In genomic region chr17:60352071-60352470, GRCh38 we compare ENCODE assay signal across 35 cellular contexts.
"Had no signal": no experiment of that assay in that cellular context is flagged by ENCODE, and none has a peak within 500 bp of the region (broad histone marks: within the 10 kb centered on the region; RNA-seq: fewer than 3 reads in every experiment).

No MANE protein-coding gene starts in this region.

- H2AFZ ChIP-seq: hepatocyte had no signal

- H3K36me3 Mint-ChIP-seq: activated CD4-positive, alpha-beta memory T cell treated with anti-CD3 and anti-CD28 coated beads for 36 hours had no signal

- H3K27me3 ChIP-seq: brain microvascular endothelial cell, dorsolateral prefrontal cortex, esophagus squamous epithelium, gastroesophageal sphincter, heart right ventricle, hepatocyte had no signal

- H3K4me2 ChIP-seq: hepatocyte had no signal

- ATAC-seq: activated CD4-positive, alpha-beta T cell treated with anti-CD3 and anti-CD28 coated beads for 36 hours; activated CD8-positive, alpha-beta memory T cell treated with anti-CD3 and anti-CD28 coated beads, Interleukin-2, amount 10 ng/mL, durations not matched to agents 7 days and 5 days; activated CD8-positive, alpha-beta T cell treated with anti-CD3 and anti-CD28 coated beads, Interleukin-2, amount 10 ng/mL, durations not matched to agents 7 days and 5 days; activated naive CD4-positive, alpha-beta T cell treated with anti-CD3 and anti-CD28 coated beads, Interleukin-2, amount 50 U/mL, for 72 hours; activated T-cell treated with anti-CD3 and anti-CD28 coated beads, Interleukin-2, amount 50 U/mL, for 72 hours; gastroesophageal sphincter; heart right ventricle had no signal

- H3K9me3 ChIP-seq: esophagus squamous epithelium, gastroesophageal sphincter had no signal

- H3K27me3 Mint-ChIP-seq: activated CD4-positive, alpha-beta memory T cell treated with anti-CD3 and anti-CD28 coated beads for 36 hours; activated CD4-positive, alpha-beta T cell treated with anti-CD3 and anti-CD28 coated beads for 36 hours; activated CD4-positive, alpha-beta T cell treated with anti-CD3 and anti-CD28 coated beads, Interleukin-2, amount 10 ng/mL, durations not matched to agents 24 days and 14 days; activated CD8-positive, alpha-beta memory T cell treated with anti-CD3 and anti-CD28 coated beads, Interleukin-2, amount 10 ng/mL, durations not matched to agents 7 days and 5 days; activated naive CD4-positive, alpha-beta T cell treated with anti-CD3 and anti-CD28 coated beads, Interleukin-2, amount 10 ng/mL, durations not matched to agents 7 days and 5 days; activated naive CD8-positive, alpha-beta T cell treated with anti-CD3 and anti-CD28 coated beads, Interleukin-2, amount 10 ng/mL, durations not matched to agents 7 days and 5 days; activated T-cell treated with anti-CD3 and anti-CD28 coated beads, Interleukin-2, amount 50 U/mL, for 24 hours; central memory CD8-positive, alpha-beta T cell; dendritic cell treated with granulocyte-macrophage colony-stimulating factor and Interleukin-4, amounts not matched to agents 40 ng/mL and 50 ng/mL, for 4 days had no signal

- DNase-seq: activated CD4-positive, alpha-beta memory T cell treated with anti-CD3 and anti-CD28 coated beads for 36 hours; activated CD4-positive, alpha-beta T cell treated with anti-CD3 and anti-CD28 coated beads for 36 hours; activated CD4-positive, alpha-beta T cell treated with anti-CD3 and anti-CD28 coated beads, Interleukin-2, amount 10 ng/mL, durations not matched to agents 24 days and 14 days; activated CD4-positive, CD25-positive, alpha-beta regulatory T cell; activated CD4-positive, CD25-positive, alpha-beta regulatory T cell treated with anti-CD3 and anti-CD28 coated beads, Interleukin-2, amount 50 U/mL, for 72 hours; activated CD8-positive, alpha-beta memory T cell treated with anti-CD3 and anti-CD28 coated beads, Interleukin-2, amount 10 ng/mL, durations not matched to agents 7 days and 5 days; activated CD8-positive, alpha-beta memory T cell treated with anti-CD3 and anti-CD28 coated beads, Interleukin-2, amount 50 U/mL, for 48 hours; activated CD8-positive, alpha-beta T cell treated with anti-CD3 and anti-CD28 coated beads, Interleukin-2, amount 10 ng/mL, durations not matched to agents 7 days and 5 days; activated gamma-delta T cell; activated naive CD4-positive, alpha-beta T cell; activated naive CD4-positive, alpha-beta T cell treated with anti-CD3 and anti-CD28 coated beads, Interleukin-2, amount 10 ng/mL, durations not matched to agents 7 days and 5 days; activated naive CD8-positive, alpha-beta T cell treated with anti-CD3 and anti-CD28 coated beads, Interleukin-2, amount 10 ng/mL, durations not matched to agents 7 days and 5 days; activated T-cell treated with anti-CD3 and anti-CD28 coated beads for 4 hours; activated T-cell treated with anti-CD3 and anti-CD28 coated beads, Interleukin-2, amount 50 U/mL, for 24 hours; activated T-cell treated with anti-CD3 and anti-CD28 coated beads, Interleukin-2, amount 50 U/mL, for 72 hours; anterior cingulate cortex; brain microvascular endothelial cell; dorsolateral prefrontal cortex; effector memory CD4-positive, alpha-beta T cell; endodermal cell; esophagus squamous epithelium; foreskin melanocyte; heart right ventricle; T1000 had no signal

- H3K4me3 ChIP-seq: coronary artery, dorsolateral prefrontal cortex, esophagus squamous epithelium, gastroesophageal sphincter, heart right ventricle, hepatocyte had no signal

- H3K27ac Mint-ChIP-seq: activated CD4-positive, alpha-beta memory T cell treated with anti-CD3 and anti-CD28 coated beads for 36 hours; activated CD4-positive, alpha-beta T cell treated with anti-CD3 and anti-CD28 coated beads for 36 hours; activated CD4-positive, alpha-beta T cell treated with anti-CD3 and anti-CD28 coated beads, Interleukin-2, amount 10 ng/mL, durations not matched to agents 24 days and 14 days; activated CD8-positive, alpha-beta memory T cell treated with anti-CD3 and anti-CD28 coated beads, Interleukin-2, amount 10 ng/mL, durations not matched to agents 7 days and 5 days; activated CD8-positive, alpha-beta T cell treated with anti-CD3 and anti-CD28 coated beads, Interleukin-2, amount 10 ng/mL, durations not matched to agents 7 days and 5 days; activated naive CD4-positive, alpha-beta T cell treated with anti-CD3 and anti-CD28 coated beads, Interleukin-2, amount 10 ng/mL, durations not matched to agents 7 days and 5 days; activated naive CD4-positive, alpha-beta T cell treated with anti-CD3 and anti-CD28 coated beads, Interleukin-2, amount 50 U/mL, for 72 hours; activated naive CD8-positive, alpha-beta T cell treated with anti-CD3 and anti-CD28 coated beads, Interleukin-2, amount 10 ng/mL, durations not matched to agents 7 days and 5 days; activated T-cell treated with anti-CD3 and anti-CD28 coated beads, Interleukin-2, amount 50 U/mL, for 24 hours; activated T-cell treated with anti-CD3 and anti-CD28 coated beads, Interleukin-2, amount 50 U/mL, for 72 hours; dendritic cell treated with granulocyte-macrophage colony-stimulating factor and Interleukin-4, amounts not matched to agents 40 ng/mL and 50 ng/mL, for 4 days; endodermal cell; T-helper 1 cell treated with Interleukin-12 subunit alpha and Interleukin-12 subunit beta and Interleukin-4 antibody, amounts not matched to agents 30 μg/mL and 1 μg/mL, for 36 hours; T-helper 2 cell treated with Interferon-gamma antibody and Interleukin-4, amounts not matched to agents 5 μg/mL and 100 μg/mL, for 36 hours had no signal

- H3K4me3 Mint-ChIP-seq: activated CD4-positive, alpha-beta memory T cell treated with anti-CD3 and anti-CD28 coated beads for 36 hours; activated CD4-positive, alpha-beta T cell treated with anti-CD3 and anti-CD28 coated beads for 36 hours; activated CD4-positive, alpha-beta T cell treated with anti-CD3 and anti-CD28 coated beads, Interleukin-2, amount 10 ng/mL, durations not matched to agents 24 days and 14 days; activated CD8-positive, alpha-beta memory T cell treated with anti-CD3 and anti-CD28 coated beads, Interleukin-2, amount 10 ng/mL, durations not matched to agents 7 days and 5 days; activated CD8-positive, alpha-beta T cell treated with anti-CD3 and anti-CD28 coated beads, Interleukin-2, amount 10 ng/mL, durations not matched to agents 7 days and 5 days; activated naive CD4-positive, alpha-beta T cell treated with anti-CD3 and anti-CD28 coated beads, Interleukin-2, amount 10 ng/mL, durations not matched to agents 7 days and 5 days; activated naive CD8-positive, alpha-beta T cell treated with anti-CD3 and anti-CD28 coated beads, Interleukin-2, amount 10 ng/mL, durations not matched to agents 7 days and 5 days; activated T-cell treated with anti-CD3 and anti-CD28 coated beads, Interleukin-2, amount 50 U/mL, for 24 hours; activated T-cell treated with anti-CD3 and anti-CD28 coated beads, Interleukin-2, amount 50 U/mL, for 72 hours; central memory CD8-positive, alpha-beta T cell; dendritic cell treated with granulocyte-macrophage colony-stimulating factor and Interleukin-4, amounts not matched to agents 40 ng/mL and 50 ng/mL, for 4 days; endodermal cell; T-helper 1 cell treated with Interleukin-12 subunit alpha and Interleukin-12 subunit beta and Interleukin-4 antibody, amounts not matched to agents 30 μg/mL and 1 μg/mL, for 36 hours; T-helper 2 cell treated with Interferon-gamma antibody and Interleukin-4, amounts not matched to agents 5 μg/mL and 100 μg/mL, for 36 hours had no signal

- H3K9me3 Mint-ChIP-seq: activated CD4-positive, alpha-beta memory T cell treated with anti-CD3 and anti-CD28 coated beads for 36 hours; activated CD4-positive, alpha-beta T cell treated with anti-CD3 and anti-CD28 coated beads, Interleukin-2, amount 10 ng/mL, durations not matched to agents 24 days and 14 days; activated naive CD4-positive, alpha-beta T cell treated with anti-CD3 and anti-CD28 coated beads, Interleukin-2, amount 10 ng/mL, durations not matched to agents 7 days and 5 days; activated naive CD8-positive, alpha-beta T cell treated with anti-CD3 and anti-CD28 coated beads, Interleukin-2, amount 10 ng/mL, durations not matched to agents 7 days and 5 days; activated T-cell treated with anti-CD3 and anti-CD28 coated beads, Interleukin-2, amount 50 U/mL, for 24 hours; central memory CD8-positive, alpha-beta T cell; dendritic cell treated with granulocyte-macrophage colony-stimulating factor and Interleukin-4, amounts not matched to agents 40 ng/mL and 50 ng/mL, for 4 days; endodermal cell; T-helper 1 cell treated with Interleukin-12 subunit alpha and Interleukin-12 subunit beta and Interleukin-4 antibody, amounts not matched to agents 30 μg/mL and 1 μg/mL, for 36 hours had no signal

- H3K27ac ChIP-seq: brain microvascular endothelial cell, coronary artery, esophagus squamous epithelium, gastroesophageal sphincter, heart right ventricle, hepatocyte, WERI-Rb-1 had no signal

- FAIRE-seq: astrocyte, bronchial epithelial cell had no signal

- H3K36me3 ChIP-seq: brain microvascular endothelial cell, esophagus squamous epithelium, gastroesophageal sphincter, heart right ventricle, WERI-Rb-1 had no signal
